ENCODE assay signal across 9 cellular contexts in the genomic region with DNA sequence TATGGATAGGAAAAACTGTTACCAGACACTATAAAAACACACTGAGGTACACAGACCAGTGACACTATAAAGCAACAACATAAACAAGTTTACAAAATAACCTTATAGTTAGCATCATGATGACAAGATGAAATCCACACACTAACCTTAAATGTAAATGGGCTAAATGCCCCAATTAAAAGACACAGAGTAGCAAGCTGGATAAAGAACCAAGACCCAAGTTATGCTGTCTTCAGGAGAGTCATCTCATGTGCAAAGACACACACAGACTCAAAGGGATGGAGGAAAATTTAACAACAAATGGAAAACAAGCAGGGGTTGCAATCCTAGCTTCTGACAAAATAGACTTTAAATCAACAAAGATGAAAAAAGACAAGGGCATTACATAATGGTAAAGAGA.
"Had no signal": no experiment of that assay in that cellular context is flagged by ENCODE, and none has a peak within 500 bp of the region (broad histone marks: within the 10 kb centered on the region; RNA-seq: fewer than 3 reads in every experiment).

No MANE protein-coding gene starts in this region.

- H3K4me3 ChIP-seq: K562 had no signal

- H3K36me3 Mint-ChIP-seq: IgD-negative memory B cell had no signal

- H3K27me3 Mint-ChIP-seq: IgD-negative memory B cell had no signal

- H3K27ac Mint-ChIP-seq: IgD-negative memory B cell had no signal

- H3K27ac ChIP-seq: HL-60, KMS-11 had no signal

- DNase-seq: IMR-90, KBM-7, KG1 had no signal

- H3K4me2 ChIP-seq: KMS-11 had no signal

- H3K4me1 Mint-ChIP-seq: IgD-negative memory B cell had no signal

- H3K4me3 Mint-ChIP-seq: IgD-negative memory B cell had no signal

- FAIRE-seq: HepG2, HTR-8/SVneo, K562 had no signal

- ATAC-seq: HepG2, K562 had no signal

- H3K9ac ChIP-seq: KMS-11 had no signal
